ENCODE assay signal across 8 cellular contexts in the genomic region with DNA sequence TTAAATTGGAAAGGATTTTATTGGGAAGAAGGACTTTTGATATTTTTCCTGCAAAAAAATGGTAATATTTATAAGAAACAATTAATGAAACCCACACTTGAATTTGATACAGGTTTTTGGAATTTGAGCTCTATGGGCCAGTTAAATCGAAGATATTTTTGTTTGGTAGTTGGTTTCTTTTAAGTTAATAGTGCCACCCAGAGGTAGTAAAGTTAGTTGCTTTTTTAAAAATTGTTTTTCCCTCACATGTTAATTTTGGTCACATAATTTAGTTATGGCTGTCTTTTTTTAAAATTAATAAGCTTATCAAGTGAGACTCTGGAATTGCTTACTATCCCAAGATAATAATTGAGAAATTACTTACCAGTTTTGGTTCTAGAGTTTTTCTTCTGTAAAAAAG. TPM values are rescaled to one million over a fixed set of nuclear protein-coding genes. Genes with fewer than 3 reads are reported as not detected.
A peak's percentile ranks its signal among the peaks of the same experiment; 100 is the strongest.
DNase-seq lines count a peak whose midpoint lies in the region; FAIRE-seq and TF ChIP-seq lines count a peak whose summit lies in the region.

No MANE protein-coding gene starts in this region.

- H3K4me3 ChIP-seq in AG04450 (ENCODE audit: low read depth, low read length) (no peak overlapping the region), foreskin fibroblast (ENCODE audit: low read depth in 1 of 2, low read length in 2 of 2) (no peak overlapping the region), mesendoderm (ENCODE audit: low read length) (no peak overlapping the region)

- H3K4me2 ChIP-seq in mesendoderm (ENCODE audit: low read length): no peak overlapping the region

- peaks cover 2% of the 10 kb centered on the region; the same call in 1 of the 2 replicates for H3K9me3 ChIP-seq in AG04450 (ENCODE audit: control insufficient read depth, insufficient read depth, low read length)

- no peak overlapping the region for H2BK15ac ChIP-seq in mesendoderm (replicated peaks; ENCODE audit: low read depth)

- H3K18ac ChIP-seq in mesendoderm (ENCODE audit: low read length): no peak overlapping the region

- CTCF ChIA-PET in AG04450 (lab: Charles Lee): interaction anchor here (0.6 to 4.6 kb wide), 19 partner anchors 8 to 688 kb away, joined by 3 to 36 read pairs (median 3); no protein-coding TSS in a partner anchor

- H2AK5ac ChIP-seq in mesendoderm (ENCODE audit: low read length): no peak overlapping the region

- H3K56ac ChIP-seq in mesendoderm (ENCODE audit: low read length): no peak overlapping the region

- no peak overlapping the region for H4K8ac ChIP-seq in mesendoderm (ENCODE audit: low read depth, low read length)

- H3K36me3 ChIP-seq in mesendoderm (ENCODE audit: control insufficient read depth, insufficient read depth, low read length): peaks cover 5% of the 10 kb centered on the region

- DNase-seq in AG04450 (ENCODE audit: low read depth, low spot score): no peak
- no peak for DNase-seq in GM18507 (ENCODE audit: extremely low spot score, insufficient read length, low read depth)
- DNase-seq in RPMI7951 (ENCODE audit: low read depth): peak; percentile 21
- peak in 1 of 2 donors; percentile 52 for DNase-seq in foreskin fibroblast
- no peak for DNase-seq in stimulated activated CD4-positive, alpha-beta T cell treated with anti-CD3 and anti-CD28 coated beads, Interleukin-1b, Interleukin-23, amount 100 ng/mL, for 48 hours
- no peak for DNase-seq in activated CD8-positive, alpha-beta memory T cell treated with anti-CD3 and anti-CD28 coated beads, Interleukin-2, amount 50 U/mL, for 48 hours
- DNase-seq in hypothalamus (lab: John Stamatoyannopoulos, UW): no peak
- no peak for DNase-seq in mesendoderm

- no peak overlapping the region for H4K5ac ChIP-seq in mesendoderm (ENCODE audit: low read length)

- H2BK120ac ChIP-seq in mesendoderm (ENCODE audit: low read depth, low read length): no peak overlapping the region

- peak; percentile 39 for FAIRE-seq in GM18507 (lab: Jason Lieb, UNC)

- TF ChIP-seq CTCF in AG04450 (IDR thresholded peaks at IDR 0.05; ENCODE audit: low read depth, low read length) (peak; percentile 48), foreskin fibroblast (IDR thresholded peaks at IDR 0.05; ENCODE audit: low read depth, low read length) (peak; percentile 27)

- H3K27ac ChIP-seq in AG04450 (ENCODE audit: low read depth, low read length): no peak overlapping the region
- H3K27ac ChIP-seq in mesendoderm (ENCODE audit: low read depth, low read length): no peak overlapping the region

- H3K79me1 ChIP-seq in mesendoderm (ENCODE audit: low read length): peaks cover 5% of the 10 kb centered on the region

- no CpG with 5 or more reads among the region's 1 CpG for WGBS in mesendoderm (ENCODE audit: extremely low coverage, insufficient coverage, low lambda C conversion rate)

- no peak overlapping the region for H3K23ac ChIP-seq in mesendoderm (ENCODE audit: low read length)

- H3K9ac ChIP-seq in mesendoderm (ENCODE audit: low read length): no peak overlapping the region

- H3K79me2 ChIP-seq in mesendoderm (ENCODE audit: control insufficient read depth, insufficient read depth, low read length): peaks cover 5% of the 10 kb centered on the region

- H3K27me3 ChIP-seq in AG04450 (ENCODE audit: control insufficient read depth, insufficient read depth, low read length): no peaks in the 10 kb centered on the region
- H3K27me3 ChIP-seq in mesendoderm (ENCODE audit: insufficient read depth, low read length, poor library complexity): no peaks in the 10 kb centered on the region

- no peak overlapping the region for H2BK5ac ChIP-seq in mesendoderm (ENCODE audit: low read length)

- POLR2A ChIA-PET in AG04450 (lab: Yijun Ruan, JAX): interaction anchor here (0.5 to 0.7 kb wide), 2 partner anchors 30 to 235 kb away, joined by 3 to 4 read pairs; partner anchors contain the start of gene ZNF451

- no peak overlapping the region for H3K4ac ChIP-seq in mesendoderm (ENCODE audit: low read depth, low read length)

- H3K4me1 ChIP-seq in mesendoderm (ENCODE audit: control insufficient read depth, low read depth, low read length): no peaks in the 10 kb centered on the region

RNA-seq across cellular contexts. Expression of gene PRIM2, which starts 7.1 kb away (rescaled TPM):
- polyA plus RNA-seq in AG04450 (2011; rRNA removed): 23.8 and 30.2 TPM in 2 replicates
- polyA minus RNA-seq in AG04450 (2011; rRNA and poly(A)+ RNA removed): 27.9 and 38.4 TPM in 2 replicates
- 51.2 and 60.8 TPM in 2 replicates for total RNA-seq in RPMI7951 (2014; rRNA removed; shearing (Covaris generic))
- 24.8 TPM for polyA plus RNA-seq in mesendoderm (2013, experiment 1 of 2)
- polyA plus RNA-seq in mesendoderm (2013, experiment 2 of 2): 24.6 TPM
